ENCODE assay signal across 1 cellular context in genomic region chr12:100437038-100437841, GRCh38.
A peak's percentile ranks its signal among the peaks of the same experiment; 100 is the strongest.
TF ChIP-seq lines count a peak whose summit lies in the region.

No MANE protein-coding gene starts in this region.

TF ChIP-seq in K562, 482 proteins besides CTCF, POLR2A, EP300 and RAD21 (continued from another document and continues in another):
- TF ChIP-seq ZNF740 (CRISPR knock-in tag; IDR thresholded peaks at IDR 0.05) (no peak), ZNF740 (tag; IDR thresholded peaks at IDR 0.05) (no peak), FOXM1 (IDR thresholded peaks at IDR 0.05; ENCODE audit: low read depth) (peak; percentile 79; the same call in 1 of the 2 replicates), FOXM1 (CRISPR knock-in tag; IDR thresholded peaks at IDR 0.05; ENCODE audit: low read depth) (no peak), ZNF785 (CRISPR knock-in tag; IDR thresholded peaks at IDR 0.05) (no peak), ZC3H11A (IDR thresholded peaks at IDR 0.05; ENCODE audit: low read depth, low read length) (no peak), CBX8 (IDR thresholded peaks at IDR 0.05; ENCODE audit: borderline replicate concordance, extremely low read depth, low read depth, low read length, poor library complexity, severe bottlenecking) (no peak), CCNT2 (IDR thresholded peaks at IDR 0.05; ENCODE audit: borderline replicate concordance, extremely low read depth, insufficient read length, low read depth, low read length) (peak; percentile 38), MCM5 (IDR thresholded peaks at IDR 0.05; ENCODE audit: low read depth) (no peak), ZNF57 (CRISPR knock-in tag; IDR thresholded peaks at IDR 0.05) (no peak), ATF4 (CRISPR knock-in tag; IDR thresholded peaks at IDR 0.05) (no peak), JUND (IDR thresholded peaks at IDR 0.05; ENCODE audit: borderline replicate concordance, low read depth, low read length) (no peak), JUND (tag; IDR thresholded peaks at IDR 0.05; ENCODE audit: borderline replicate concordance, low read depth, low read length) (peak; percentile 32; the same call in 1 of the 3 replicates), ZNF780A (CRISPR knock-in tag; IDR thresholded peaks at IDR 0.05) (no peak), ZNF354B (CRISPR knock-in tag; IDR thresholded peaks at IDR 0.05) (no peak), ZNF561 (CRISPR knock-in tag; conservative IDR thresholded peaks at IDR 0.05) (no peak), ZBTB12 (CRISPR knock-in tag; IDR thresholded peaks at IDR 0.05) (no peak), PATZ1 (CRISPR knock-in tag; IDR thresholded peaks at IDR 0.05; ENCODE audit: borderline replicate concordance) (no peak), FUS (optimal IDR thresholded peaks at IDR 0.05; ENCODE audit: low read depth, low read length) (no peak), HCFC1 (IDR thresholded peaks at IDR 0.05; ENCODE audit: low read depth, low read length) (no peak), ID3 (CRISPR knock-in tag; IDR thresholded peaks at IDR 0.05) (no peak), ID3 (tag; IDR thresholded peaks at IDR 0.05) (no peak), TEAD4 (IDR thresholded peaks at IDR 0.05; ENCODE audit: low read length) (peak; percentile 75; the same call in 1 of the 2 replicates), TEAD4 (CRISPR knock-in tag; IDR thresholded peaks at IDR 0.05; ENCODE audit: borderline replicate concordance) (no peak), ZNF253 (CRISPR knock-in tag; conservative IDR thresholded peaks at IDR 0.05) (no peak), SETDB1 (IDR thresholded peaks at IDR 0.05; ENCODE audit: low read length) (no peak), SMAD3 (CRISPR knock-in tag; conservative IDR thresholded peaks at IDR 0.05) (no peak), FOXK1 (CRISPR knock-in tag; IDR thresholded peaks at IDR 0.05; ENCODE audit: borderline replicate concordance) (no peak), ARID4B (CRISPR knock-in tag; IDR thresholded peaks at IDR 0.05) (no peak), SMARCE1 (IDR thresholded peaks at IDR 0.05) (no peak), ZNF347 (CRISPR knock-in tag; IDR thresholded peaks at IDR 0.05; ENCODE audit: low read depth) (no peak), ELF2 (CRISPR knock-in tag; IDR thresholded peaks at IDR 0.05) (no peak), ATF7 (IDR thresholded peaks at IDR 0.05) (peak; percentile 51), KLF16 (IDR thresholded peaks at IDR 0.05) (no peak; the same call in 1 of the 2 replicates), ZNF384 (IDR thresholded peaks at IDR 0.05; ENCODE audit: low read depth, low read length) (peak; percentile 79), GTF2B (IDR thresholded peaks at IDR 0.05; ENCODE audit: extremely low read depth, insufficient read length) (no peak), CCAR2 (IDR thresholded peaks at IDR 0.05; ENCODE audit: low read depth, low read length) (no peak), HDGF (IDR thresholded peaks at IDR 0.05) (no peak), CHCHD3 (CRISPR knock-in tag; IDR thresholded peaks at IDR 0.05) (no peak), GABPB2 (CRISPR knock-in tag; conservative IDR thresholded peaks at IDR 0.05) (no peak), ZNF79 (CRISPR knock-in tag; IDR thresholded peaks at IDR 0.05; ENCODE audit: low read depth) (no peak), ZNF143 (CRISPR knock-in tag; IDR thresholded peaks at IDR 0.05) (no peak), RBBP5 (IDR thresholded peaks at IDR 0.05; ENCODE audit: borderline replicate concordance, insufficient read depth, low read length, poor library complexity, severe bottlenecking) (no peak), MYBL2 (IDR thresholded peaks at IDR 0.05; ENCODE audit: low read depth) (no peak), MYBL2 (CRISPR knock-in tag; IDR thresholded peaks at IDR 0.05; ENCODE audit: borderline replicate concordance) (no peak), MTA2 (IDR thresholded peaks at IDR 0.05; ENCODE audit: low read depth) (peak; percentile 36; the same call in 1 of the 2 replicates), RB1 (IDR thresholded peaks at IDR 0.05; ENCODE audit: low read depth) (no peak), ZNF584 (CRISPR knock-in tag; IDR thresholded peaks at IDR 0.05; ENCODE audit: low read depth) (no peak), ZNF124 (CRISPR knock-in tag; IDR thresholded peaks at IDR 0.05) (no peak), MBD2 (IDR thresholded peaks at IDR 0.05; ENCODE audit: borderline replicate concordance, low read depth) (no peak), ATF1 (CRISPR knock-in tag; IDR thresholded peaks at IDR 0.05) (no peak), ATF1 (tag; IDR thresholded peaks at IDR 0.05) (no peak), PREB (CRISPR knock-in tag; IDR thresholded peaks at IDR 0.05) (no peak), TOE1 (IDR thresholded peaks at IDR 0.05; ENCODE audit: borderline replicate concordance) (no peak), TOE1 (CRISPR knock-in tag; IDR thresholded peaks at IDR 0.05; ENCODE audit: borderline replicate concordance, low read depth) (no peak), GABPB1 (CRISPR knock-in tag; IDR thresholded peaks at IDR 0.05) (no peak), CEBPB (tag; IDR thresholded peaks at IDR 0.05) (peak; percentile 83), DLX4 (CRISPR knock-in tag; IDR thresholded peaks at IDR 0.05) (no peak), MCM7 (IDR thresholded peaks at IDR 0.05) (no peak), RHOXF2B (CRISPR knock-in tag; conservative IDR thresholded peaks at IDR 0.05) (no peak), MAFF (IDR thresholded peaks at IDR 0.05; ENCODE audit: low read length) (no peak; the same call in 1 of the 2 replicates), ATF2 (CRISPR knock-in tag; IDR thresholded peaks at IDR 0.05) (no peak), NFIX (CRISPR knock-in tag; IDR thresholded peaks at IDR 0.05; ENCODE audit: low read depth) (no peak), E2F3 (CRISPR knock-in tag; IDR thresholded peaks at IDR 0.05) (no peak), KDM4B (IDR thresholded peaks at IDR 0.05; ENCODE audit: borderline replicate concordance in 2 of 2, low read depth in 1 of 2) (no peak)
